ENCODE assay signal across 23 cellular contexts in genomic region chr15:59087731-59088130, GRCh38. TPM values are rescaled to one million over a fixed set of nuclear protein-coding genes. Genes with fewer than 3 reads are reported as not detected.
DNase-seq lines count a peak whose midpoint lies in the region; ATAC-seq, FAIRE-seq and TF ChIP-seq lines count a peak whose summit lies in the region.
"Had no signal": no experiment of that assay in that cellular context is flagged by ENCODE, and none has a peak within 500 bp of the region (broad histone marks: within the 10 kb centered on the region; RNA-seq: fewer than 3 reads in every experiment).

No MANE protein-coding gene starts in this region.

- 97% methylated on average over 2 of the region's 2 CpGs for WGBS in HepG2 (ENCODE audit: low lambda C conversion rate)
- 96% methylated on average over 2 of the region's 2 CpGs for WGBS in right lobe of liver (ENCODE audit: insufficient coverage, low coverage, low lambda C conversion rate, missing lambda C conversion rate)

- H3K9me3 ChIP-seq in HepG2 (ENCODE audit: low read length) (no peaks in the 10 kb centered on the region), right lobe of liver (no peaks in the 10 kb centered on the region)
- H3K9me3 ChIP-seq: BLaER1 treated with 17β-estradiol and CSF1 and Interleukin-3, amounts not matched to agents 10 nM and 100 nM; HAP-1 had no signal

- in situ Hi-C loops in HepG2 (cut with HindIII; ENCODE audit: extremely low pct_ligation_motif_present, low pct_unique_long_range_greater_than_20kb), result no loop called here

- H3K27ac ChIP-seq in HepG2 (ENCODE audit: extremely low read length, insufficient read depth, low read length) (no peak overlapping the region), right lobe of liver (no peak overlapping the region)
- H3K27ac ChIP-seq: 22Rv1; BLaER1 treated with 17β-estradiol and CSF1 and Interleukin-3, amounts not matched to agents 10 nM and 100 nM had no signal

- peak overlapping the region; percentile 4 for H3K27ac Mint-ChIP-seq in activated CD4-positive, alpha-beta T cell treated with anti-CD3 and anti-CD28 coated beads, Interleukin-2, amount 10 ng/mL, durations not matched to agents 24 days and 14 days
- H3K27ac Mint-ChIP-seq in memory B cell, result peak overlapping the region; percentile 14
- no peak overlapping the region for H3K27ac Mint-ChIP-seq in natural killer cell treated with Interleukin-12 subunit alpha and Interleukin-12 subunit beta and Interleukin-15 and Interleukin-18, amount 100 ng/mL, for 72 hours
- H3K27ac Mint-ChIP-seq in activated CD8-positive, alpha-beta T cell treated with anti-CD3 and anti-CD28 coated beads, Interleukin-2, amount 10 ng/mL, durations not matched to agents 7 days and 5 days, result no peak overlapping the region

- no peak for TF ChIP-seq CTCF in HepG2 (CRISPR knock-in tag; IDR thresholded peaks at IDR 0.05)
- TF ChIP-seq CTCF in right lobe of liver (IDR thresholded peaks at IDR 0.05), result no peak

- CTCF ChIA-PET in HepG2 (lab: Yijun Ruan, JAX; ENCODE audit: low intra/inter-chr PET ratio, low total read pairs), result no interaction called here
- CTCF ChIA-PET in activated CD8-positive, alpha-beta T cell treated with anti-CD3 and anti-CD28 coated beads, Interleukin-2, amount 10 ng/mL, durations not matched to agents 7 days and 5 days (lab: Charles Lee), result interaction anchor here (1.0 to 1.9 kb wide), 2 partner anchors 10 to 159 kb away, joined by 3 to 6 read pairs; no protein-coding TSS in a partner anchor

- H3K4me1 ChIP-seq in HepG2 (ENCODE audit: insufficient read depth, low read length) (no peaks in the 10 kb centered on the region), right lobe of liver (no peaks in the 10 kb centered on the region)
- H3K4me1 ChIP-seq: BLaER1 treated with 17β-estradiol and CSF1 and Interleukin-3, amounts not matched to agents 10 nM and 100 nM had no signal

- POLR2A ChIA-PET in HepG2 (lab: Yijun Ruan, JAX), result no interaction called here
- POLR2A ChIA-PET in activated CD8-positive, alpha-beta T cell treated with anti-CD3 and anti-CD28 coated beads, Interleukin-2, amount 10 ng/mL, durations not matched to agents 7 days and 5 days (lab: Charles Lee), result no interaction called here

- peaks cover 12 to 45% of the 10 kb centered on the region in 2 experiments; a peak in 4 of 5 replicates for H3K36me3 ChIP-seq in HepG2 (replicated peaks in 1 of 2; ENCODE audit: control insufficient read depth in 1 of 2, insufficient read depth in 2 of 2, low read length in 2 of 2)
- H3K36me3 ChIP-seq in right lobe of liver, result peaks cover 0 to 76% (median 17%) of the 10 kb centered on the region in 4 donors

- H3K4me3 Mint-ChIP-seq in activated CD4-positive, alpha-beta T cell treated with anti-CD3 and anti-CD28 coated beads, Interleukin-2, amount 10 ng/mL, durations not matched to agents 24 days and 14 days, result no peak overlapping the region
- H3K4me3 Mint-ChIP-seq in memory B cell, result no peak overlapping the region
- no peak overlapping the region for H3K4me3 Mint-ChIP-seq in natural killer cell treated with Interleukin-12 subunit alpha and Interleukin-12 subunit beta and Interleukin-15 and Interleukin-18, amount 100 ng/mL, for 72 hours
- no peak overlapping the region for H3K4me3 Mint-ChIP-seq in activated CD8-positive, alpha-beta T cell treated with anti-CD3 and anti-CD28 coated beads, Interleukin-2, amount 10 ng/mL, durations not matched to agents 7 days and 5 days

- peaks cover 44% of the 10 kb centered on the region for H3K36me3 Mint-ChIP-seq in activated CD4-positive, alpha-beta T cell treated with anti-CD3 and anti-CD28 coated beads, Interleukin-2, amount 10 ng/mL, durations not matched to agents 24 days and 14 days (ENCODE audit: low read depth)
- H3K36me3 Mint-ChIP-seq in memory B cell, result peaks cover 20% of the 10 kb centered on the region
- H3K36me3 Mint-ChIP-seq in natural killer cell treated with Interleukin-12 subunit alpha and Interleukin-12 subunit beta and Interleukin-15 and Interleukin-18, amount 100 ng/mL, for 72 hours, result peaks cover 11% of the 10 kb centered on the region
- peaks cover 44% of the 10 kb centered on the region for H3K36me3 Mint-ChIP-seq in activated CD8-positive, alpha-beta T cell treated with anti-CD3 and anti-CD28 coated beads, Interleukin-2, amount 10 ng/mL, durations not matched to agents 7 days and 5 days (ENCODE audit: low read depth)

- H3K4me3 ChIP-seq in HepG2 (replicated peaks in 1 of 3; ENCODE audit: insufficient read depth in 1 of 3, low read depth in 2 of 3, low read length in 3 of 3) (no peak overlapping the region), right lobe of liver (no peak overlapping the region)
- H3K4me3 ChIP-seq: BLaER1 treated with 17β-estradiol and CSF1 and Interleukin-3, amounts not matched to agents 10 nM and 100 nM; HAP-1; K562 had no signal

- no peaks in the 10 kb centered on the region for H3K27me3 Mint-ChIP-seq in activated CD4-positive, alpha-beta T cell treated with anti-CD3 and anti-CD28 coated beads, Interleukin-2, amount 10 ng/mL, durations not matched to agents 24 days and 14 days
- no peaks in the 10 kb centered on the region for H3K27me3 Mint-ChIP-seq in memory B cell
- H3K27me3 Mint-ChIP-seq in natural killer cell treated with Interleukin-12 subunit alpha and Interleukin-12 subunit beta and Interleukin-15 and Interleukin-18, amount 100 ng/mL, for 72 hours, result no peaks in the 10 kb centered on the region
- no peaks in the 10 kb centered on the region for H3K27me3 Mint-ChIP-seq in activated CD8-positive, alpha-beta T cell treated with anti-CD3 and anti-CD28 coated beads, Interleukin-2, amount 10 ng/mL, durations not matched to agents 7 days and 5 days (ENCODE audit: low read depth)

- no peak overlapping the region for H3K4me2 ChIP-seq in HepG2 (ENCODE audit: low read depth, low read length)
- H3K4me2 ChIP-seq: BLaER1 treated with 17β-estradiol and CSF1 and Interleukin-3, amounts not matched to agents 10 nM and 100 nM had no signal

- no peaks in the 10 kb centered on the region; the same call in 1 of the 2 replicates for H4K20me1 ChIP-seq in HepG2 (ENCODE audit: insufficient read depth, low read length)

- no peak for TF ChIP-seq EP300 in HepG2 (IDR thresholded peaks at IDR 0.05; ENCODE audit: low read depth in 2 of 2, low read length in 2 of 2)
- no peak for TF ChIP-seq EP300 in HepG2 (CRISPR knock-in tag; IDR thresholded peaks at IDR 0.05; ENCODE audit: borderline replicate concordance)

- ATAC-seq in HepG2 (no peak), right lobe of liver (no peak), memory B cell (ENCODE audit: low read depth) (no peak)
- ATAC-seq in natural killer cell treated with Interleukin-12 subunit alpha and Interleukin-12 subunit beta and Interleukin-15 and Interleukin-18, amount 100 ng/mL, for 72 hours, result no peak
- no peak for ATAC-seq in activated CD8-positive, alpha-beta T cell treated with anti-CD3 and anti-CD28 coated beads, Interleukin-2, amount 10 ng/mL, durations not matched to agents 7 days and 5 days
- ATAC-seq: K562, Panc1 had no signal

- H3K79me2 ChIP-seq in HepG2 (ENCODE audit: insufficient read depth, low read length), result no peaks in the 10 kb centered on the region

- peaks cover 5% of the 10 kb centered on the region for H3K4me1 Mint-ChIP-seq in activated CD4-positive, alpha-beta T cell treated with anti-CD3 and anti-CD28 coated beads, Interleukin-2, amount 10 ng/mL, durations not matched to agents 24 days and 14 days
- no peaks in the 10 kb centered on the region for H3K4me1 Mint-ChIP-seq in memory B cell
- no peaks in the 10 kb centered on the region for H3K4me1 Mint-ChIP-seq in natural killer cell treated with Interleukin-12 subunit alpha and Interleukin-12 subunit beta and Interleukin-15 and Interleukin-18, amount 100 ng/mL, for 72 hours (ENCODE audit: low read depth in 2 of 2)
- H3K4me1 Mint-ChIP-seq in activated CD8-positive, alpha-beta T cell treated with anti-CD3 and anti-CD28 coated beads, Interleukin-2, amount 10 ng/mL, durations not matched to agents 7 days and 5 days (ENCODE audit: low read depth), result no peaks in the 10 kb centered on the region

- no peak overlapping the region for H3K9ac ChIP-seq in HepG2 (ENCODE audit: insufficient read depth, low read depth, low read length)
- H3K9ac ChIP-seq: BLaER1 treated with 17β-estradiol and CSF1 and Interleukin-3, amounts not matched to agents 10 nM and 100 nM had no signal

- H3K27me3 ChIP-seq in HepG2 (ENCODE audit: control insufficient read depth in 1 of 2, insufficient read depth in 2 of 2, low read length in 2 of 2) (no peaks in the 10 kb centered on the region), right lobe of liver (no peaks in the 10 kb centered on the region)
- H3K27me3 ChIP-seq: BLaER1 treated with 17β-estradiol and CSF1 and Interleukin-3, amounts not matched to agents 10 nM and 100 nM had no signal

- no peaks in the 10 kb centered on the region for H3K9me3 Mint-ChIP-seq in activated CD4-positive, alpha-beta T cell treated with anti-CD3 and anti-CD28 coated beads, Interleukin-2, amount 10 ng/mL, durations not matched to agents 24 days and 14 days
- H3K9me3 Mint-ChIP-seq in memory B cell, result no peaks in the 10 kb centered on the region
- no peaks in the 10 kb centered on the region for H3K9me3 Mint-ChIP-seq in natural killer cell treated with Interleukin-12 subunit alpha and Interleukin-12 subunit beta and Interleukin-15 and Interleukin-18, amount 100 ng/mL, for 72 hours
- H3K9me3 Mint-ChIP-seq in activated CD8-positive, alpha-beta T cell treated with anti-CD3 and anti-CD28 coated beads, Interleukin-2, amount 10 ng/mL, durations not matched to agents 7 days and 5 days (ENCODE audit: insufficient read depth), result no peaks in the 10 kb centered on the region

- FAIRE-seq in HepG2 (lab: Jason Lieb, UNC) (no peak), urothelium cell line (lab: Jason Lieb, UNC) (peak; percentile 82)
- FAIRE-seq: K562 had no signal

- no TSS peak for BruUV-seq in HepG2 (replicated peaks; lab: Mats Ljungman, UMichigan)

- no peak overlapping the region for H2AFZ ChIP-seq in HepG2 (ENCODE audit: low read length)

- TF ChIP-seq POLR2A in HepG2 (IDR thresholded peaks at IDR 0.05; ENCODE audit: insufficient read depth in 1 of 2, low read depth in 2 of 2, low read length in 2 of 2) (no peak), right lobe of liver (IDR thresholded peaks at IDR 0.05) (no peak)

- TF ChIP-seq RAD21 in HepG2 (CRISPR knock-in tag; IDR thresholded peaks at IDR 0.05), result no peak

- DNase-seq in activated CD4-positive, alpha-beta T cell treated with anti-CD3 and anti-CD28 coated beads, Interleukin-2, amount 10 ng/mL, durations not matched to agents 24 days and 14 days, result no peak
- DNase-seq in activated CD4-positive, alpha-beta T cell treated with anti-CD3 and anti-CD28 coated beads for 48 hours, result no peak
- DNase-seq in HepG2 (ENCODE audit: low spot score) (no peak), right lobe of liver (no peak), memory B cell (ENCODE audit: low spot score in 2 of 2) (no peak), urothelium cell line (ENCODE audit: low spot score) (no peak)
- no peak for DNase-seq in natural killer cell treated with Interleukin-12 subunit alpha and Interleukin-12 subunit beta and Interleukin-15 and Interleukin-18, amount 100 ng/mL, for 72 hours (ENCODE audit: low spot score)
- no peak for DNase-seq in activated CD8-positive, alpha-beta T cell treated with anti-CD3 and anti-CD28 coated beads, Interleukin-2, amount 10 ng/mL, durations not matched to agents 7 days and 5 days
- DNase-seq: ACHN, EL, GF-D8, MM.1S, NCI-H1048, NCI-H1417 treated with DMSO at 0.1 percent for 48 hours, NCI-H187 treated with DMSO at 0.1 percent for 48 hours, NCI-H2227 treated with DMSO at 0.1 percent for 48 hours, NCI-H510A, NCI-H774 had no signal

- intact Hi-C loops in activated CD4-positive, alpha-beta T cell treated with anti-CD3 and anti-CD28 coated beads, Interleukin-2, amount 10 ng/mL, durations not matched to agents 24 days and 14 days (cut with micrococcal nuclease), result no loop called here
- intact Hi-C loops in HepG2 (cut with micrococcal nuclease; ENCODE audit: unreplicated experiment), result no loop called here
- intact Hi-C loops in right lobe of liver (cut with DNase I), result no loop called here

RNA-seq across cellular contexts. Expression of gene CCNB2, which starts 17.2 kb away (rescaled TPM):
- 38.6 and 39.2 TPM in 2 replicates for total RNA-seq in activated CD4-positive, alpha-beta T cell treated with anti-CD3 and anti-CD28 coated beads, Interleukin-2, amount 10 ng/mL, durations not matched to agents 24 days and 14 days
- total RNA-seq in HepG2 (2016; rRNA removed; fragmentation: Illumina TruSeq; extraction: Trizol) (80.9 and 108 TPM in 2 replicates), right lobe of liver (1 to 10 TPM in 3 of 6 experiments, under 1 TPM in 3; 0.13 to 2.5 (median 1.6) TPM)
- total RNA-seq in HepG2 (2016; cell fraction: cytosol; rRNA removed; fragmentation: Illumina TruSeq; extraction: Trizol; ENCODE audit: low read depth), result 19.0 and 20.1 TPM in 2 replicates
- total RNA-seq in HepG2 (2016; cell fraction: insoluble cytoplasmic fraction; rRNA removed; fragmentation: Illumina TruSeq; extraction: Trizol), result 81.5 and 103 TPM in 2 replicates
- total RNA-seq in HepG2 (2016; cell fraction: membrane; rRNA removed; fragmentation: Illumina TruSeq; extraction: Trizol), result 34.7 and 37.4 TPM in 2 replicates
- 37.3 and 44.7 TPM in 2 replicates for total RNA-seq in HepG2 (2016; cell fraction: nucleus; rRNA removed; fragmentation: Illumina TruSeq; extraction: Trizol)
- 23.1 and 43.5 TPM in 2 replicates for polyA plus RNA-seq in HepG2 (2011; rRNA removed)
- polyA plus RNA-seq in HepG2 (2011; cell fraction: cytosol; rRNA removed), result 36.5 and 37.2 TPM in 2 replicates
- polyA plus RNA-seq in HepG2 (2011; cell fraction: nucleus; rRNA removed), result 12.3 and 17.7 TPM in 2 replicates
- polyA plus RNA-seq in HepG2 (2012), result 26.2 and 56.3 TPM in 2 replicates
- 18.4 and 19.2 TPM in 2 replicates for polyA plus RNA-seq in HepG2 (2016; cell fraction: cytosol; fragmentation: Illumina TruSeq; extraction: Trizol; ENCODE audit: low read depth)
- polyA plus RNA-seq in HepG2 (2016; cell fraction: insoluble cytoplasmic fraction; fragmentation: Illumina TruSeq; extraction: Trizol; ENCODE audit: low read depth), result 110 and 112 TPM in 2 replicates
- 29.0 and 31.7 TPM in 2 replicates for polyA plus RNA-seq in HepG2 (2016; cell fraction: membrane; fragmentation: Illumina TruSeq; extraction: Trizol; ENCODE audit: low read depth)
- 46.6 and 46.9 TPM in 2 replicates for polyA plus RNA-seq in HepG2 (2016; cell fraction: nucleus; fragmentation: Illumina TruSeq; extraction: Trizol; ENCODE audit: insufficient read depth, low read depth)
- polyA minus RNA-seq in HepG2 (2011; rRNA and poly(A)+ RNA removed; ENCODE audit: low replicate concordance), result 24.1 and 72.0 TPM in 2 replicates
- 31.1 and 39.1 TPM in 2 replicates for polyA minus RNA-seq in HepG2 (2011; cell fraction: cytosol; rRNA and poly(A)+ RNA removed)
- 32.8 and 43.8 TPM in 2 replicates for polyA minus RNA-seq in HepG2 (2011; cell fraction: nucleus; rRNA and poly(A)+ RNA removed)
- 10 to 100 TPM; 28.8 to 41.8 TPM for total RNA-seq in natural killer cell treated with Interleukin-12 subunit alpha and Interleukin-12 subunit beta and Interleukin-15 and Interleukin-18, amount 100 ng/mL, for 72 hours
- total RNA-seq in activated CD8-positive, alpha-beta T cell treated with anti-CD3 and anti-CD28 coated beads, Interleukin-2, amount 10 ng/mL, durations not matched to agents 7 days and 5 days, result 100 to 1,000 TPM; 107 to 112 TPM

Comparison
In these comparisons a context has a peak if more than half of its experiments do, and no peak if none do; other contexts are left out.
1. RNA of gene CCNB2, which starts 17.2 kb away (total RNA-seq): 107 to 112 TPM in activated CD8-positive, alpha-beta T cell treated with anti-CD3 and anti-CD28 coated beads, Interleukin-2, amount 10 ng/mL, durations not matched to agents 7 days and 5 days, 19.0 to 108 TPM in HepG2, 28.8 to 41.8 TPM in natural killer cell treated with Interleukin-12 subunit alpha and Interleukin-12 subunit beta and Interleukin-15 and Interleukin-18, amount 100 ng/mL, for 72 hours and 38.6 to 39.2 TPM in activated CD4-positive, alpha-beta T cell treated with anti-CD3 and anti-CD28 coated beads, Interleukin-2, amount 10 ng/mL, durations not matched to agents 24 days and 14 days; 0.13 to 2.5 TPM in right lobe of liver; every median in the first group is over 4 times any median in the second.
2. H3K27ac Mint-ChIP-seq: peak in activated CD4-positive, alpha-beta T cell treated with anti-CD3 and anti-CD28 coated beads, Interleukin-2, amount 10 ng/mL, durations not matched to agents 24 days and 14 days (single experiment) and memory B cell (single experiment); none in natural killer cell treated with Interleukin-12 subunit alpha and Interleukin-12 subunit beta and Interleukin-15 and Interleukin-18, amount 100 ng/mL, for 72 hours (0 of 2) and activated CD8-positive, alpha-beta T cell treated with anti-CD3 and anti-CD28 coated beads, Interleukin-2, amount 10 ng/mL, durations not matched to agents 7 days and 5 days (single experiment).